8 cellular contexts compared by ENCODE assay signal in genomic region chr6:89311853-89312531, GRCh38. TPM values are rescaled to one million over a fixed set of nuclear protein-coding genes. Genes with fewer than 3 reads are reported as not detected.
DNase-seq lines count a peak whose midpoint lies in the region; ATAC-seq and TF ChIP-seq lines count a peak whose summit lies in the region.

No MANE protein-coding gene starts in this region.

- no peaks in the 10 kb centered on the region for H3K9me3 ChIP-seq in hepatocyte (ENCODE audit: low read depth)

- peaks cover 27% of the 10 kb centered on the region for H3K4me1 ChIP-seq in hepatocyte (ENCODE audit: insufficient read depth)

- H3K36me3 ChIP-seq in hepatocyte (replicated peaks; ENCODE audit: insufficient read depth, low read depth), result no peaks in the 10 kb centered on the region

- in situ Hi-C loops in astrocyte of the cerebellum (cut with HindIII; ENCODE audit: low sequenced_read_pairs), result no loop called here

- H3K4me2 ChIP-seq in hepatocyte, result peak overlapping the region; percentile 22

- H4K20me1 ChIP-seq in hepatocyte (ENCODE audit: insufficient read depth, poor library complexity, severe bottlenecking), result no peaks in the 10 kb centered on the region

- 43% methylated on average over 9 of the region's 9 CpGs for WGBS in hepatocyte (ENCODE audit: low lambda C conversion rate, missing lambda C conversion rate)

- H2AFZ ChIP-seq in hepatocyte, result peak overlapping the region; percentile 10

- H3K9me2 ChIP-seq in hepatocyte (replicated peaks; ENCODE audit: insufficient read depth), result no peaks in the 10 kb centered on the region

- no peaks in the 10 kb centered on the region for H3K27me3 ChIP-seq in hepatocyte

- H3K4me3 ChIP-seq in astrocyte of the cerebellum (ENCODE audit: low read depth, low read length) (no peak overlapping the region), hepatocyte (no peak overlapping the region), retinal pigment epithelial cell (ENCODE audit: low read length) (no peak overlapping the region)

- ATAC-seq in HG03439 (IDR thresholded peaks at IDR 0.05; ENCODE audit: unreplicated experiment) (no peak), GM19395 (IDR thresholded peaks at IDR 0.05; ENCODE audit: unreplicated experiment) (no peak)

- DNase-seq in NCI-H748 (lab: John Stamatoyannopoulos, UW; ENCODE audit: unreplicated experiment) (peak; percentile 49), NCI-H748 treated with DMSO at 0.1 percent for 48 hours (lab: John Stamatoyannopoulos, UW) (no peak), astrocyte of the cerebellum (ENCODE audit: low read depth) (peak; percentile 63), hepatocyte (ENCODE audit: low spot score) (peak; percentile 62), retinal pigment epithelial cell (ENCODE audit: low read depth) (peak; percentile 46)
- no peak for DNase-seq in activated T-cell treated with anti-CD3 and anti-CD28 coated beads, Interleukin-2, amount 50 U/mL, for 48 hours

- peak overlapping the region; percentile 71 for H3K27ac ChIP-seq in hepatocyte

- H3K79me2 ChIP-seq in hepatocyte, result no peaks in the 10 kb centered on the region

- TF ChIP-seq CTCF in astrocyte of the cerebellum (IDR thresholded peaks at IDR 0.05; ENCODE audit: low read depth, low read length, missing control alignments), result peak; percentile 83
- TF ChIP-seq CTCF in hepatocyte (IDR thresholded peaks at IDR 0.05; ENCODE audit: poor library complexity), result peak; percentile 69
- TF ChIP-seq CTCF in retinal pigment epithelial cell (conservative IDR thresholded peaks at IDR 0.05; ENCODE audit: low read depth, low read length), result peak; percentile 62

RNA-seq across cellular contexts. Expression of gene GABRR2, which starts 3.1 kb away (rescaled TPM):
- 0.32 and 0.87 TPM in 2 replicates for total RNA-seq in hepatocyte
- polyA plus RNA-seq in hepatocyte, result 0.68 and 0.94 TPM in 2 replicates

RNA-seq across cellular contexts. Expression of gene UBE2J1, which starts 40.5 kb away (rescaled TPM):
- total RNA-seq in hepatocyte, result 64.1 and 68.1 TPM in 2 replicates
- polyA plus RNA-seq in hepatocyte, result 37.3 and 44.7 TPM in 2 replicates

Comparison
In these comparisons a context has a peak if more than half of its experiments do, and no peak if none do; other contexts are left out.
1. DNase-seq: peak in NCI-H748 (single experiment), astrocyte of the cerebellum (single experiment), hepatocyte (single experiment) and retinal pigment epithelial cell (single experiment); none in NCI-H748 treated with DMSO at 0.1 percent for 48 hours (single experiment) and activated T-cell treated with anti-CD3 and anti-CD28 coated beads, Interleukin-2, amount 50 U/mL, for 48 hours (0 of 2).
2. Peak in every context shown above with its lines, with median percentiles within 50 percentile points of each other: CTCF ChIP-seq.